8 cellular contexts compared by ENCODE assay signal in the genomic region with DNA sequence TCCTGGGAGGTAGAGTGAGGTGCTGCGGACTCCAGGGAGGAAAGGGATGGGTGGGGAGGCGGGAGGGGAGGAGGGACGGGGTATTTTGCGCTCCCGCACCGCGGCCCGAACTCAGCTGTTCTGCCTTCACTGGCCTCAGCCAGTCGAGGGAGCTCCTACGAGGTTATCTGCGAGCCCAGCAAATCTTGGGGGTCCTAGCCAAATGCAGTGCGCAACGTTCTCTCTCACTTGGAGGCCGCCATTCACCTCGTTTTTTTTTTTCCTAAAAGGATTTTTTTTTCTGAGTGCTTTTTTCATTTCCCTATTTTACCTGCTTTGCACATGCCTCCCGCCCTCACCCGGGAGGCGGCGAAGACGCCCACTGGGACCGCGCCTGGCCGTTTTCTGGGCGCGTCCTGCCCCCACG. TPM values are rescaled to one million over a fixed set of nuclear protein-coding genes. Genes with fewer than 3 reads are reported as not detected.
DNase-seq lines count a peak whose midpoint lies in the region; FAIRE-seq and TF ChIP-seq lines count a peak whose summit lies in the region.

No MANE protein-coding gene starts in this region.

- peaks cover 38% of the 10 kb centered on the region for H3K4me1 Mint-ChIP-seq in activated T-helper 2 cell treated with anti-CD3 and anti-CD28 coated beads, Interferon-gamma antibody, Interleukin-2, Interleukin-4, amounts not matched to agents 10 μg/mL and 5 μg/mL and 100 μg/mL, durations not matched to agents 14 hours and 24 hours and 36 hours (ENCODE audit: low read depth)

- intact Hi-C loops in activated T-helper 2 cell treated with anti-CD3 and anti-CD28 coated beads, Interferon-gamma antibody, Interleukin-2, Interleukin-4, amounts not matched to agents 10 μg/mL and 5 μg/mL and 100 μg/mL, durations not matched to agents 14 hours and 24 hours and 36 hours (cut with micrococcal nuclease), result loop anchor here (5.0 kb wide), 1 partner anchor 507 kb away; no protein-coding TSS in a partner anchor
- intact Hi-C loops in testis (cut with DNase I; ENCODE audit: low total_unique reads), result no loop called here

- TF ChIP-seq CTCF in testis (IDR thresholded peaks at IDR 0.05), result no peak

- no peaks in the 10 kb centered on the region for H3K27me3 ChIP-seq in testis

- H3K27me3 Mint-ChIP-seq in activated T-helper 2 cell treated with anti-CD3 and anti-CD28 coated beads, Interferon-gamma antibody, Interleukin-2, Interleukin-4, amounts not matched to agents 10 μg/mL and 5 μg/mL and 100 μg/mL, durations not matched to agents 14 hours and 24 hours and 36 hours (ENCODE audit: low read depth), result peaks cover 20% of the 10 kb centered on the region

- peak overlapping the region; percentile 27 to 77 for H3K27ac ChIP-seq in testis

- peaks cover 2% of the 10 kb centered on the region for H3K9me3 ChIP-seq in iPS-18c (ENCODE audit: control insufficient read depth, insufficient read depth, low read length)
- H3K9me3 ChIP-seq in testis, result no peaks in the 10 kb centered on the region

- H3K36me3 ChIP-seq in testis (ENCODE audit: low read depth, missing control alignments), result no peaks in the 10 kb centered on the region

- peaks cover 6% of the 10 kb centered on the region for H3K4me1 ChIP-seq in testis

- no peaks in the 10 kb centered on the region for H3K9me3 Mint-ChIP-seq in activated T-helper 2 cell treated with anti-CD3 and anti-CD28 coated beads, Interferon-gamma antibody, Interleukin-2, Interleukin-4, amounts not matched to agents 10 μg/mL and 5 μg/mL and 100 μg/mL, durations not matched to agents 14 hours and 24 hours and 36 hours

- WGBS in testis, 2 donors, result 9 to 11% methylated on average over 22 to 26 of the region's 26 CpGs

- no peak for FAIRE-seq in urothelium cell line (lab: Jason Lieb, UNC)

- H3K36me3 Mint-ChIP-seq in activated T-helper 2 cell treated with anti-CD3 and anti-CD28 coated beads, Interferon-gamma antibody, Interleukin-2, Interleukin-4, amounts not matched to agents 10 μg/mL and 5 μg/mL and 100 μg/mL, durations not matched to agents 14 hours and 24 hours and 36 hours (ENCODE audit: low read depth), result peaks cover 45% of the 10 kb centered on the region

- peak overlapping the region; percentile 91 for H3K27ac Mint-ChIP-seq in activated T-helper 2 cell treated with anti-CD3 and anti-CD28 coated beads, Interferon-gamma antibody, Interleukin-2, Interleukin-4, amounts not matched to agents 10 μg/mL and 5 μg/mL and 100 μg/mL, durations not matched to agents 14 hours and 24 hours and 36 hours

- peak; percentile 21 for DNase-seq in activated naive CD4-positive, alpha-beta T cell treated with Interleukin-2 at 50 U/mL for 16 hours
- no peak for DNase-seq in activated naive CD4-positive, alpha-beta T cell (lab: John Stamatoyannopoulos, UW)
- no peak for DNase-seq in activated T-helper 2 cell treated with anti-CD3 and anti-CD28 coated beads, Interferon-gamma antibody, Interleukin-2, Interleukin-4, amounts not matched to agents 10 μg/mL and 5 μg/mL and 100 μg/mL, durations not matched to agents 14 hours and 24 hours and 36 hours (ENCODE audit: low spot score)
- DNase-seq in testis, result no peak
- DNase-seq in urothelium cell line (ENCODE audit: low spot score), result no peak
- DNase-seq in NCI-H2171 (lab: John Stamatoyannopoulos, UW), result no peak
- DNase-seq in activated CD4-positive, alpha-beta T cell treated with anti-CD3 and anti-CD28 coated beads, Interleukin-2, amount 50 U/mL, for 1 hour, result no peak

- H3K4me3 ChIP-seq in iPS-18c (ENCODE audit: insufficient read depth, low read depth, low read length), result peak overlapping the region; percentile 60
- peak overlapping the region; percentile 77 to 79 for H3K4me3 ChIP-seq in testis

- no peak for TF ChIP-seq POLR2A in testis (IDR thresholded peaks at IDR 0.05)

- H3K4me3 Mint-ChIP-seq in activated T-helper 2 cell treated with anti-CD3 and anti-CD28 coated beads, Interferon-gamma antibody, Interleukin-2, Interleukin-4, amounts not matched to agents 10 μg/mL and 5 μg/mL and 100 μg/mL, durations not matched to agents 14 hours and 24 hours and 36 hours (ENCODE audit: low read depth), result peak overlapping the region; percentile 87

RNA-seq across cellular contexts. Expression of a gene that starts 0.9 kb away (rescaled TPM):
- 214 and 225 TPM in 2 replicates for total RNA-seq in activated T-helper 2 cell treated with anti-CD3 and anti-CD28 coated beads, Interferon-gamma antibody, Interleukin-2, Interleukin-4, amounts not matched to agents 10 μg/mL and 5 μg/mL and 100 μg/mL, durations not matched to agents 14 hours and 24 hours and 36 hours
- total RNA-seq in testis, result 10 to 100 TPM; 29.3 to 41.7 TPM
- 26.4 TPM for polyA plus RNA-seq in testis (ENCODE audit: insufficient read depth, low read depth, low replicate concordance)
